Comparison of ENCODE assay signal across 27 cellular contexts in genomic region chr1:62107923-62108322, GRCh38.
"Had no signal": no experiment of that assay in that cellular context is flagged by ENCODE, and none has a peak within 500 bp of the region (broad histone marks: within the 10 kb centered on the region; RNA-seq: fewer than 3 reads in every experiment).

No MANE protein-coding gene starts in this region.

- H3K4me1 ChIP-seq: stomach, suprapubic skin, testis, thyroid gland, tibial artery, transverse colon, upper lobe of left lung, upper lobe of right lung, uterus, vagina had no signal

- H3K9me3 ChIP-seq: stomach, suprapubic skin, testis, thoracic aorta, thyroid gland, tibial artery, tibial nerve, transverse colon, upper lobe of left lung, upper lobe of right lung, uterus, vagina had no signal

- FAIRE-seq: urothelium cell line had no signal

- H3K36me3 ChIP-seq: stomach, thoracic aorta, thyroid gland, tibial nerve, transverse colon, upper lobe of left lung, upper lobe of right lung, uterus, vagina had no signal

- H3K27ac ChIP-seq: stomach, suprapubic skin, testis, thoracic aorta, thyroid gland, tibial artery, tibial nerve, transverse colon, upper lobe of left lung, upper lobe of right lung, uterus, vagina had no signal

- H3K4me3 ChIP-seq: stomach, suprapubic skin, testis, thoracic aorta, thyroid gland, tibial artery, tibial nerve, transverse colon, upper lobe of left lung, upper lobe of right lung, uterus, vagina had no signal

- ATAC-seq: stimulated activated effector memory CD8-positive, alpha-beta T cell treated with anti-CD3 and anti-CD28 coated beads, Interleukin-12 subunit alpha, Interleukin-12 subunit beta, amount 100 ng/mL, for 72 hours; stimulated activated memory B cell treated with anti-CD40 and anti-IgM and Interleukin-4, amounts not matched to agents 10 μg/mL and 1 μg/mL and 100 μg/mL, for 72 hours; stimulated activated naive B cell treated with anti-CD40 and anti-IgM and Interleukin-4, amounts not matched to agents 10 μg/mL and 1 μg/mL and 100 μg/mL, for 72 hours; stimulated activated naive CD8-positive, alpha-beta T cell treated with anti-CD3 and anti-CD28 coated beads, Interleukin-15, amount 100 ng/mL, for 72 hours; stimulated activated naive CD8-positive, alpha-beta T cell treated with anti-CD3 and anti-CD28 coated beads, Interleukin-15, Interleukin-2, amounts not matched to agents 100 U/mL and 50 U/mL, for 24 hours; upper lobe of right lung had no signal

- DNase-seq: stimulated activated CD4-positive, alpha-beta T cell treated with anti-CD3 and anti-CD28 coated beads, Interleukin-2, amount 100 ng/mL, for 48 hours; stimulated activated CD4-positive, alpha-beta T cell treated with anti-CD3 and anti-CD28 coated beads, Interleukin-4, amount 100 ng/mL, for 1 hour; stimulated activated CD4-positive, alpha-beta T cell treated with anti-CD3 and anti-CD28 coated beads, Interleukin-4, amount 100 ng/mL, for 24 hours; stimulated activated CD4-positive, alpha-beta T cell treated with anti-CD3 and anti-CD28 coated beads, Interleukin-4, amount 100 ng/mL, for 4 hours; stimulated activated CD8-positive, alpha-beta memory T cell treated with anti-CD3 and anti-CD28 coated beads, Interleukin-4, amount 100 ng/mL, for 48 hours; stimulated activated naive B cell treated with anti-CD40 and anti-IgM and Interleukin-4, amounts not matched to agents 10 μg/mL and 1 μg/mL and 100 μg/mL, for 72 hours; stimulated activated naive CD4-positive, alpha-beta T cell; stimulated activated naive CD4-positive, alpha-beta T cell treated with Interleukin-2 at 50 U/mL for 16 hours; stimulated activated naive CD8-positive, alpha-beta T cell treated with anti-CD3 and anti-CD28 coated beads, Interleukin-15, amount 100 ng/mL, for 72 hours; stimulated activated naive CD8-positive, alpha-beta T cell treated with anti-CD3 and anti-CD28 coated beads, Interleukin-15, Interleukin-2, amounts not matched to agents 100 U/mL and 50 U/mL, for 24 hours; stomach; substantia nigra; testis; thyroid gland; tibial artery; transverse colon; trophoblast cell; upper lobe of left lung; upper lobe of right lung; uterus had no signal

- H3K27me3 ChIP-seq: stomach, suprapubic skin, testis, thyroid gland, tibial artery, tibial nerve, transverse colon, upper lobe of left lung, upper lobe of right lung, uterus, vagina had no signal
